9 cellular contexts compared by ENCODE assay signal in the genomic region with DNA sequence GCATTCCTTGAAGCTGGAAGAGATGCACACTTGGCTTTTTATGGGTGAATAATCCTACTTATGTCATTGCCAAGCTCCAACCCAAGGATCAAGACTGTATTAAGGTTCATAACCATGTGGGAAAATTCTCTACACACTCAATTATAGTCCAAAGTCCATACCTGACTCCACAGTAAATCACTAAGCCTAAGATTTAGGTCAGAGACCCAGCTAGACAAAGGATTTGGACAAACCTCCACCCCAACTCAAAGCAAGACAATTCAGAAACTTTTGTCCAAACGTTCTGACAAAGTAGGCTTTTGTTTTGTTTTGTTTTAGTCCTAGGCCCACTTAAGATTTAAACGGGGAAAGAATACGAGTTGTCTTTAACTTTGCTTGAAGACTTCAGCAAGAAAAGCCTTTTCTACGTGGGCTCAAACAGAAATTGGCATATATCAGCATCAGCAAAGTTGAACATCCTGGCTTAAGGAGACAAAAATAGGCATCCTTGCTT. TPM values are rescaled to one million over a fixed set of nuclear protein-coding genes. Genes with fewer than 3 reads are reported as not detected.
A peak's percentile ranks its signal among the peaks of the same experiment; 100 is the strongest.
DNase-seq lines count a peak whose midpoint lies in the region; ATAC-seq, FAIRE-seq and TF ChIP-seq lines count a peak whose summit lies in the region.
"Had no signal": no experiment of that assay in that cellular context is flagged by ENCODE, and none has a peak within 500 bp of the region (broad histone marks: within the 10 kb centered on the region; RNA-seq: fewer than 3 reads in every experiment).

No MANE protein-coding gene starts in this region.

- TF ChIP-seq POLR2A in testis (IDR thresholded peaks at IDR 0.05): no peak

- H3K27me3 ChIP-seq in SJCRH30: no peaks in the 10 kb centered on the region
- H3K27me3 ChIP-seq in testis: no peaks in the 10 kb centered on the region

- 25 to 26% methylated on average over 4 of the region's 4 CpGs for WGBS in testis, 2 donors

- H3K4me1 ChIP-seq in SJCRH30 (peaks cover 25% of the 10 kb centered on the region), testis (peaks cover 17% of the 10 kb centered on the region)

- H3K4me3 ChIP-seq in SJCRH30: peak overlapping the region; percentile 79
- peak overlapping the region; percentile 68 for H3K4me3 ChIP-seq in fibroblast of villous mesenchyme (ENCODE audit: low read depth, low read length)
- H3K4me3 ChIP-seq in skeletal muscle cell (ENCODE audit: low read depth, low read length): peak overlapping the region; percentile 75
- peak overlapping the region in 1 of 2 donors; percentile 72 for H3K4me3 ChIP-seq in testis

- intact Hi-C loops in testis (cut with DNase I; ENCODE audit: low total_unique reads): no loop called here

- DNase-seq in GM19239 (ENCODE audit: insufficient read length, low spot score) (no peak), SJCRH30 (no peak), fibroblast of villous mesenchyme (ENCODE audit: low read depth) (no peak), skeletal muscle cell (ENCODE audit: low read depth) (no peak), mucosa of gallbladder (ENCODE audit: low spot score) (no peak), testis (no peak), NOMO-1 treated with DMSO at 0.1 percent for 48 hours (lab: John Stamatoyannopoulos, UW; ENCODE audit: unreplicated experiment) (no peak)
- DNase-seq: H7 had no signal

- H3K9me3 ChIP-seq in SJCRH30 (replicated peaks) (no peaks in the 10 kb centered on the region), testis (no peaks in the 10 kb centered on the region)

- TF ChIP-seq CTCF in fibroblast of villous mesenchyme (IDR thresholded peaks at IDR 0.05; ENCODE audit: insufficient read depth, low read depth, low read length) (no peak), testis (IDR thresholded peaks at IDR 0.05) (no peak)

- H3K36me3 ChIP-seq in SJCRH30: no peaks in the 10 kb centered on the region
- H3K36me3 ChIP-seq in testis (ENCODE audit: low read depth, missing control alignments): no peaks in the 10 kb centered on the region

- peak; percentile 61 for FAIRE-seq in GM19239 (lab: Jason Lieb, UNC)

- no peak for ATAC-seq in GM21423 (IDR thresholded peaks at IDR 0.05; ENCODE audit: unreplicated experiment)

- H3K27ac ChIP-seq in SJCRH30 (no peak overlapping the region), testis (peak overlapping the region in 1 of 2 donors; percentile 90)

RNA-seq across cellular contexts. Expression of a gene that starts 1.7 kb away (rescaled TPM):
- total RNA-seq in SJCRH30 (2014; rRNA removed; shearing (Covaris generic)): 10.1 and 12.8 TPM in 2 replicates
- total RNA-seq in fibroblast of villous mesenchyme: 4.3 and 5.5 TPM in 2 replicates
- total RNA-seq in mucosa of gallbladder: 15.5 TPM
- 1 to 10 TPM; 8.2 to 8.5 TPM for total RNA-seq in testis
- polyA plus RNA-seq in testis (ENCODE audit: insufficient read depth, low read depth, low replicate concordance): 7.2 TPM
